1 cellular context compared by ENCODE assay signal in the genomic region with DNA sequence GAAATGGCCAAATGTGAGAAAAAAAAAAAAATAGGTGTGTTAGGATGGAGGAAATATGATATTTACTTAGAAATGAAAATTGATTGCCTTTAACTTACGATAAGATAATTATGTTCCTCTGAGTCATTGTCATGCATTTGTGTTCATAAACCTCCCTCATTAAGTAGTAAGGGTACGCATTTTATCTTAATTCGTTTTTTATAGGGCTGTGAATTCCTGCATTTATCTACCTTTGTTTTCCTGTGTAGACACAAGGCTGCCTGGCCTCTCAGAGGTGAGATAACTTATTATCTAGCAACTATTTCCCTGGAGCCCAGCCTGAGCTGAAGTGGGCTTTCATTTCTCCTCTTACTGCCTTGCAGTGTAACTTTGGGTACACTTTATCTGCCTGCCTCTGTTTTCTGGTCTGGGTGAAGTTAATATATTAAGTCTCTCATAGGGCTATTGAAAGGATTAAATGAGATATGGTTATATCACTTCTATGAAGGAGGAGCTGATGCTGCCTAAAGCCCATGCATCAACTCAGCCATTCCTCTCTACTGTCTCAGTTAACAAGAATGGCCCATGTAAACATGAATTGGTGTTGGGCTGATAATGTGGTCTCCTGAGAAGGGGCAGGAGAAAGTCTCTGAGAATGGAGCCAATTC.
TF ChIP-seq lines count a peak whose summit lies in the region.

No MANE protein-coding gene starts in this region.

TF ChIP-seq in SK-N-SH, 30 proteins besides CTCF, POLR2A, EP300 and RAD21 (continued from another document):
- TF ChIP-seq GABPA (IDR thresholded peaks at IDR 0.05; ENCODE audit: low read depth) (no peak), POLR2AphosphoS5 (IDR thresholded peaks at IDR 0.05; ENCODE audit: low read depth, low read length) (no peak), FOXJ3 (CRISPR knock-in tag; IDR thresholded peaks at IDR 0.05) (no peak), CHD2 (IDR thresholded peaks at IDR 0.05; ENCODE audit: low read length, partially characterized antibody) (no peak), RFX5 (IDR thresholded peaks at IDR 0.05; ENCODE audit: low read length) (no peak), TCF12 (IDR thresholded peaks at IDR 0.05) (no peak)
- TF ChIP-seq, protein P1, sequence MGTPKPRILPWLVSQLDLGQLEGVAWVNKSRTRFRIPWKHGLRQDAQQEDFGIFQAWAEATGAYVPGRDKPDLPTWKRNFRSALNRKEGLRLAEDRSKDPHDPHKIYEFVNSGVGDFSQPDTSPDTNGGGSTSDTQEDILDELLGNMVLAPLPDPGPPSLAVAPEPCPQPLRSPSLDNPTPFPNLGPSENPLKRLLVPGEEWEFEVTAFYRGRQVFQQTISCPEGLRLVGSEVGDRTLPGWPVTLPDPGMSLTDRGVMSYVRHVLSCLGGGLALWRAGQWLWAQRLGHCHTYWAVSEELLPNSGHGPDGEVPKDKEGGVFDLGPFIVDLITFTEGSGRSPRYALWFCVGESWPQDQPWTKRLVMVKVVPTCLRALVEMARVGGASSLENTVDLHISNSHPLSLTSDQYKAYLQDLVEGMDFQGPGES (IDR thresholded peaks at IDR 0.05; ENCODE audit: low read depth, low read length), result no peak
- TF ChIP-seq, protein P2, sequence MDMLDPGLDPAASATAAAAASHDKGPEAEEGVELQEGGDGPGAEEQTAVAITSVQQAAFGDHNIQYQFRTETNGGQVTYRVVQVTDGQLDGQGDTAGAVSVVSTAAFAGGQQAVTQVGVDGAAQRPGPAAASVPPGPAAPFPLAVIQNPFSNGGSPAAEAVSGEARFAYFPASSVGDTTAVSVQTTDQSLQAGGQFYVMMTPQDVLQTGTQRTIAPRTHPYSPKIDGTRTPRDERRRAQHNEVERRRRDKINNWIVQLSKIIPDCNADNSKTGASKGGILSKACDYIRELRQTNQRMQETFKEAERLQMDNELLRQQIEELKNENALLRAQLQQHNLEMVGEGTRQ (IDR thresholded peaks at IDR 0.05; ENCODE audit: borderline replicate concordance, low read depth, low read length), result no peak
- TF ChIP-seq, protein P3, sequence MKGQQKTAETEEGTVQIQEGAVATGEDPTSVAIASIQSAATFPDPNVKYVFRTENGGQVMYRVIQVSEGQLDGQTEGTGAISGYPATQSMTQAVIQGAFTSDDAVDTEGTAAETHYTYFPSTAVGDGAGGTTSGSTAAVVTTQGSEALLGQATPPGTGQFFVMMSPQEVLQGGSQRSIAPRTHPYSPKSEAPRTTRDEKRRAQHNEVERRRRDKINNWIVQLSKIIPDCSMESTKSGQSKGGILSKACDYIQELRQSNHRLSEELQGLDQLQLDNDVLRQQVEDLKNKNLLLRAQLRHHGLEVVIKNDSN (IDR thresholded peaks at IDR 0.05; ENCODE audit: borderline replicate concordance, low read depth), result no peak
- TF ChIP-seq, protein P4, sequence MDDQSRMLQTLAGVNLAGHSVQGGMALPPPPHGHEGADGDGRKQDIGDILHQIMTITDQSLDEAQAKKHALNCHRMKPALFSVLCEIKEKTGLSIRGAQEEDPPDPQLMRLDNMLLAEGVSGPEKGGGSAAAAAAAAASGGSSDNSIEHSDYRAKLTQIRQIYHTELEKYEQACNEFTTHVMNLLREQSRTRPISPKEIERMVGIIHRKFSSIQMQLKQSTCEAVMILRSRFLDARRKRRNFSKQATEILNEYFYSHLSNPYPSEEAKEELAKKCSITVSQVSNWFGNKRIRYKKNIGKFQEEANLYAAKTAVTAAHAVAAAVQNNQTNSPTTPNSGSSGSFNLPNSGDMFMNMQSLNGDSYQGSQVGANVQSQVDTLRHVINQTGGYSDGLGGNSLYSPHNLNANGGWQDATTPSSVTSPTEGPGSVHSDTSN (IDR thresholded peaks at IDR 0.05), result no peak
- TF ChIP-seq, protein P5, sequence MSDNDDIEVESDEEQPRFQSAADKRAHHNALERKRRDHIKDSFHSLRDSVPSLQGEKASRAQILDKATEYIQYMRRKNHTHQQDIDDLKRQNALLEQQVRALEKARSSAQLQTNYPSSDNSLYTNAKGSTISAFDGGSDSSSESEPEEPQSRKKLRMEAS (IDR thresholded peaks at IDR 0.05; ENCODE audit: low read depth), result no peak
